Comparison of ENCODE assay signal across 11 cellular contexts in genomic region chr9:127183814-127184582, GRCh38.
A peak's percentile ranks its signal among the peaks of the same experiment; 100 is the strongest.
DNase-seq lines count a peak whose midpoint lies in the region; ATAC-seq and TF ChIP-seq lines count a peak whose summit lies in the region.
"Had no signal": no experiment of that assay in that cellular context is flagged by ENCODE, and none has a peak within 500 bp of the region (broad histone marks: within the 10 kb centered on the region; RNA-seq: fewer than 3 reads in every experiment).

No MANE protein-coding gene starts in this region.

- H3K27me3 ChIP-seq in esophagus muscularis mucosa = no peaks in the 10 kb centered on the region
- H3K27me3 ChIP-seq: left lung had no signal

- intact Hi-C loops in esophagus muscularis mucosa (cut with DNase I) = no loop called here

- 79% methylated on average over 17 of the region's 17 CpGs for WGBS in esophagus muscularis mucosa

- no peak for TF ChIP-seq POLR2A in esophagus muscularis mucosa (IDR thresholded peaks at IDR 0.05; ENCODE audit: low read depth)

- H3K36me3 ChIP-seq in esophagus muscularis mucosa = no peaks in the 10 kb centered on the region

- peaks cover 63 to 75% (median 66%) of the 10 kb centered on the region in 4 donors for H3K4me1 ChIP-seq in esophagus muscularis mucosa

- ATAC-seq in HG02610 (IDR thresholded peaks at IDR 0.05; ENCODE audit: unreplicated experiment) (peak; percentile 80), HG03108 (IDR thresholded peaks at IDR 0.05; ENCODE audit: unreplicated experiment) (no peak)
- ATAC-seq: left lung had no signal

- H3K4me3 ChIP-seq in GM12864 (ENCODE audit: low read depth, low read length) (no peak overlapping the region), esophagus muscularis mucosa (no peak overlapping the region)
- H3K4me3 ChIP-seq: left lung had no signal

- peak overlapping the region; percentile 83 to 89 (median 86) for H3K27ac ChIP-seq in esophagus muscularis mucosa (replicated peaks in 1 of 4)

- TF ChIP-seq CTCF in GM12864 (IDR thresholded peaks at IDR 0.05; ENCODE audit: low read depth, low read length, missing control alignments) (no peak), esophagus muscularis mucosa (IDR thresholded peaks at IDR 0.05) (no peak)

- peak; percentile 55 for DNase-seq in GM12864 (ENCODE audit: low read depth)
- DNase-seq in esophagus muscularis mucosa (ENCODE audit: extremely low spot score) = no peak
- DNase-seq in pulmonary artery endothelial cell (ENCODE audit: low read depth, low spot score) = peak; percentile 64
- no peak for DNase-seq in stimulated activated CD4-positive, alpha-beta T cell treated with anti-CD3 and anti-CD28 coated beads, Interleukin-15, amount 100 ng/mL, for 24 hours
- DNase-seq in NOMO-1 treated with DMSO at 0.1 percent for 48 hours (lab: John Stamatoyannopoulos, UW; ENCODE audit: unreplicated experiment) = no peak
- no peak for DNase-seq in stimulated activated CD4-positive, alpha-beta T cell treated with anti-CD3 and anti-CD28 coated beads, Interleukin-2, amount 100 ng/mL, for 48 hours
- DNase-seq: Caco-2, NCI-H345 had no signal

- H3K9me3 ChIP-seq in esophagus muscularis mucosa = no peaks in the 10 kb centered on the region
- H3K9me3 ChIP-seq: Caco-2, left lung had no signal

- TF ChIP-seq EP300 in esophagus muscularis mucosa (IDR thresholded peaks at IDR 0.05) = no peak

Comparison
In these comparisons a context has a peak if more than half of its experiments do, and no peak if none do; other contexts are left out.
1. DNase-seq: peak in GM12864 (single experiment) and pulmonary artery endothelial cell (single experiment); none in esophagus muscularis mucosa (single experiment), stimulated activated CD4-positive, alpha-beta T cell treated with anti-CD3 and anti-CD28 coated beads, Interleukin-15, amount 100 ng/mL, for 24 hours (single experiment), NOMO-1 treated with DMSO at 0.1 percent for 48 hours (single experiment) and stimulated activated CD4-positive, alpha-beta T cell treated with anti-CD3 and anti-CD28 coated beads, Interleukin-2, amount 100 ng/mL, for 48 hours (0 of 2).